ENCODE assay signal across 1 cellular context in the genomic region with DNA sequence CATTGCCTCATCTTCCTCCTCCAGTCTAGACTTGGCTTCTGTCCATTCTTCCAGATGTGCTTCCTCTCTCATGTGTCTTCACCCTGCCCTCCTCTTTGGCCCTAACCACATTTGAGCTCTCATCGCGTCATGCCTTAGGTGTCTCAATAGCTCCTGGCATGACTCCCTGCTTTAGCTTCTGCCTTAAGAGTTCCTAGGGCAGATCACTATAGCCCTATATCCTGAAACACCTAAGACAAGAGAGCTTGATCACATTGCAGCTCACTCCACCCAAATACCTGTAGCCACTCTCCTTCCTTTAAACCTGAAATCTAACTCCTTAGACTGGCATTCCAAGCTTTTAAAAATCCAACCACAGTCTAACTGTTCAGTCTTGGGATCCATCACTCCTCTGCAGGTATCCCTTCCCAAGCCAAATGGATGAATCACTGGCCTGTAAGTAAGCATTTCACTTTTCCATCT.
TF ChIP-seq lines count a peak whose summit lies in the region.

No MANE protein-coding gene starts in this region.

TF ChIP-seq in GM23338, 12 proteins besides CTCF, POLR2A, EP300 and RAD21 (continued from another document):
- TF ChIP-seq, protein P1, sequence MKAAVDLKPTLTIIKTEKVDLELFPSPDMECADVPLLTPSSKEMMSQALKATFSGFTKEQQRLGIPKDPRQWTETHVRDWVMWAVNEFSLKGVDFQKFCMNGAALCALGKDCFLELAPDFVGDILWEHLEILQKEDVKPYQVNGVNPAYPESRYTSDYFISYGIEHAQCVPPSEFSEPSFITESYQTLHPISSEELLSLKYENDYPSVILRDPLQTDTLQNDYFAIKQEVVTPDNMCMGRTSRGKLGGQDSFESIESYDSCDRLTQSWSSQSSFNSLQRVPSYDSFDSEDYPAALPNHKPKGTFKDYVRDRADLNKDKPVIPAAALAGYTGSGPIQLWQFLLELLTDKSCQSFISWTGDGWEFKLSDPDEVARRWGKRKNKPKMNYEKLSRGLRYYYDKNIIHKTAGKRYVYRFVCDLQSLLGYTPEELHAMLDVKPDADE (IDR thresholded peaks at IDR 0.05) = no peak
- TF ChIP-seq NANOG (IDR thresholded peaks at IDR 0.05; ENCODE audit: borderline replicate concordance) (no peak), ZNF114 (CRISPR knock-in tag; IDR thresholded peaks at IDR 0.05) (no peak), EZH2 (IDR thresholded peaks at IDR 0.05; ENCODE audit: low read depth, unreplicated experiment) (no peak), EZH2phosphoT487 (IDR thresholded peaks at IDR 0.05; ENCODE audit: unreplicated experiment) (no peak), JUNB (IDR thresholded peaks at IDR 0.05; ENCODE audit: unreplicated experiment) (no peak), STAT1 (IDR thresholded peaks at IDR 0.05; ENCODE audit: unreplicated experiment) (no peak), POLR2AphosphoS5 (IDR thresholded peaks at IDR 0.05; ENCODE audit: low read depth) (no peak), CREB1 (CRISPR knock-in tag; IDR thresholded peaks at IDR 0.05; ENCODE audit: low read depth) (no peak), ZNF331 (CRISPR knock-in tag; IDR thresholded peaks at IDR 0.05; ENCODE audit: low read depth) (no peak)
